ENCODE assay signal across 23 cellular contexts in the genomic region with DNA sequence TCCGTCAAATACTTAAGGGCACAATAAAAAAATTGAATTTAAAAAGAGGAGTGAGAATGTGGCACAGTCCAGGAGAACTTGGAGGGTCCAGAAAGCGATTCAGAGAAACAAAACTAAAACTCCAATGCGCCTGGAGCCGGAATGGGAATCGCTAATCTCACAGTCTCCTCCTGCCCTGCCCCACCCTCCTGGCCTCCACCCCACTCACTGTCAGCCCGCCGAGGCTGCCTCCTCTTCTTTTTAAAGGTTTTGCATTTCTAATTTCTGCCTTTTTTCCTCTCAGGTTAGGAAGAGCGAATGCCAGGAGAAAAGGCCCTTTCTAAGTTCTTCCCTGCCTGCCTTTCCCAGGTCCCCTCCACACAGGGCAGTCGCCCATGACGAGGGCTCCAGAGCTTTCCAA.
DNase-seq lines count a peak whose midpoint lies in the region; ATAC-seq, FAIRE-seq and TF ChIP-seq lines count a peak whose summit lies in the region.
"Had no signal": no experiment of that assay in that cellular context is flagged by ENCODE, and none has a peak within 500 bp of the region (broad histone marks: within the 10 kb centered on the region; RNA-seq: fewer than 3 reads in every experiment).

No MANE protein-coding gene starts in this region.

- no peaks in the 10 kb centered on the region for H4K20me1 ChIP-seq in K562 (replicated peaks; ENCODE audit: control insufficient read depth, insufficient read depth, low read length)
- H4K20me1 ChIP-seq: BLaER1 had no signal

- intact Hi-C loops in K562 (cut with micrococcal nuclease), result no loop called here

- ATAC-seq in K562 (peak; percentile 45; the same call in 2 of the 3 replicates), HG02970 (IDR thresholded peaks at IDR 0.05; ENCODE audit: low FRiP score, unreplicated experiment) (no peak), GM19328 (IDR thresholded peaks at IDR 0.05; ENCODE audit: unreplicated experiment) (no peak)
- ATAC-seq: CD8-positive, alpha-beta T cell; HCT116 had no signal

- H3K27me3 Mint-ChIP-seq in osteocyte (ENCODE audit: unreplicated experiment), result no peaks in the 10 kb centered on the region

- 2% methylated on average over 10 of the region's 10 CpGs for WGBS in K562 (ENCODE audit: insufficient coverage, low coverage, missing lambda C conversion rate)

- no peak for TF ChIP-seq RAD21 in K562 (CRISPR knock-in tag; conservative IDR thresholded peaks at IDR 0.05 in 1 of 2, IDR thresholded peaks at IDR 0.05 in 1 of 2)

- CTCF ChIA-PET in K562 (lab: Yijun Ruan, JAX; ENCODE audit: low intra/inter-chr PET ratio), result no interaction called here

- DNase-seq in G401 (ENCODE audit: low spot score), result peak; percentile 60
- DNase-seq in K562 (ENCODE audit: extremely low read depth in 1 of 4, low spot score in 3 of 4), result no peak
- DNase-seq in islet precursor cell, result peak; percentile 19
- peak; percentile 15 for DNase-seq in osteocyte (ENCODE audit: extremely low spot score, unreplicated experiment)
- no peak for DNase-seq in KG1 (lab: John Stamatoyannopoulos, UW)
- DNase-seq: Caco-2; CD4-positive, CD25-positive, alpha-beta regulatory T cell; CD8-positive, alpha-beta T cell; DMS153; DND-41; GF-D8; H9 had no signal

- BruUV-seq in K562 (replicated peaks; lab: Mats Ljungman, UMichigan), result no TSS peak

- TF ChIP-seq POLR2A in K562 (conservative IDR thresholded peaks at IDR 0.05), result no peak

- H3K4me1 Mint-ChIP-seq in osteocyte (ENCODE audit: unreplicated experiment), result no peaks in the 10 kb centered on the region
- H3K4me1 Mint-ChIP-seq: B cell; CD4-positive, CD25-positive, alpha-beta regulatory T cell had no signal

- no peak overlapping the region for H3K9ac ChIP-seq in K562 (ENCODE audit: insufficient read depth in 1 of 2, low read depth in 2 of 2, low read length in 2 of 2)
- H3K9ac ChIP-seq: BLaER1 had no signal

- no peak overlapping the region for H3K27ac ChIP-seq in K562 (ENCODE audit: extremely low read depth, low read depth, low read length)
- H3K27ac ChIP-seq: 22Rv1, BLaER1, C4-2B had no signal

- FAIRE-seq in K562 (lab: Jason Lieb, UNC), result no peak
- FAIRE-seq: A204.1, GM12891, GM18507, H1 had no signal

- H3K4me3 Mint-ChIP-seq in osteocyte (ENCODE audit: unreplicated experiment), result no peak overlapping the region
- H3K4me3 Mint-ChIP-seq: B cell; CD4-positive, CD25-positive, alpha-beta regulatory T cell; CD8-positive, alpha-beta T cell; H9 had no signal

- H2AFZ ChIP-seq in K562 (ENCODE audit: low read depth, low read length), result no peak overlapping the region

- H3K79me2 ChIP-seq in K562 (ENCODE audit: control insufficient read depth, insufficient read depth, low read length), result no peaks in the 10 kb centered on the region

- H3K9me1 ChIP-seq in K562 (ENCODE audit: control insufficient read depth, insufficient read depth, low read length), result no peaks in the 10 kb centered on the region

- no peak for TF ChIP-seq EP300 in K562 (IDR thresholded peaks at IDR 0.05; ENCODE audit: low read length)

- H3K4me2 ChIP-seq in K562 (ENCODE audit: insufficient read depth, low read length), result no peak overlapping the region
- H3K4me2 ChIP-seq: BLaER1 had no signal

- TF ChIP-seq CTCF in K562 (IDR thresholded peaks at IDR 0.05 in 2 of 3, conservative IDR thresholded peaks at IDR 0.05 in 1 of 3; ENCODE audit: insufficient read depth in 2 of 3, low read depth in 1 of 3, low read length in 3 of 3) (no peak), osteocyte (IDR thresholded peaks at IDR 0.05) (no peak)

- peaks cover 34 to 58% of the 10 kb centered on the region in 2 experiments for H3K27me3 ChIP-seq in K562 (ENCODE audit: control insufficient read depth in 2 of 2, insufficient read depth in 2 of 2, low read length in 2 of 2)
- H3K27me3 ChIP-seq: BLaER1 had no signal

- H3K4me3 ChIP-seq in K562, result no peak overlapping the region
- H3K4me3 ChIP-seq: BLaER1 had no signal

- in situ Hi-C loops in G401 (cut with HindIII; ENCODE audit: low sequenced_read_pairs), result no loop called here
- in situ Hi-C loops in K562 (cut with MboI), result no loop called here

- no peaks in the 10 kb centered on the region for H3K36me3 ChIP-seq in K562 (ENCODE audit: control insufficient read depth, insufficient read depth, low read length)
- H3K36me3 ChIP-seq: BLaER1 had no signal

- POLR2A ChIA-PET in K562 (lab: Yijun Ruan, JAX), result no interaction called here

- peaks cover 12% of the 10 kb centered on the region for H3K9me3 Mint-ChIP-seq in osteocyte (ENCODE audit: unreplicated experiment)

- H3K36me3 Mint-ChIP-seq in osteocyte (ENCODE audit: unreplicated experiment), result no peaks in the 10 kb centered on the region
- H3K36me3 Mint-ChIP-seq: CD4-positive, CD25-positive, alpha-beta regulatory T cell; CD8-positive, alpha-beta T cell had no signal

- no peaks in the 10 kb centered on the region for H3K9me3 ChIP-seq in K562 (replicated peaks; ENCODE audit: control insufficient read depth, insufficient read depth, low read depth, low read length)
- H3K9me3 ChIP-seq: BLaER1, Caco-2 had no signal

- peaks cover 0 to 2% of the 10 kb centered on the region in 2 experiments; a peak in 1 of 5 replicates for H3K4me1 ChIP-seq in K562 (replicated peaks in 1 of 2; ENCODE audit: control insufficient read depth in 2 of 2, insufficient read depth in 2 of 2, low read length in 2 of 2)
- H3K4me1 ChIP-seq: BLaER1, Caco-2 had no signal

- no peak overlapping the region for H3K27ac Mint-ChIP-seq in osteocyte (ENCODE audit: unreplicated experiment)
- H3K27ac Mint-ChIP-seq: B cell; CD8-positive, alpha-beta T cell had no signal

TF ChIP-seq in K562, 482 proteins besides CTCF, POLR2A, EP300 and RAD21 (continues in another document):
- TF ChIP-seq MXI1 (IDR thresholded peaks at IDR 0.05; ENCODE audit: low read depth, low read length) (no peak), ZNF707 (CRISPR knock-in tag; conservative IDR thresholded peaks at IDR 0.05) (no peak), WHSC1 (IDR thresholded peaks at IDR 0.05; ENCODE audit: low read length) (no peak), KLF10 (CRISPR knock-in tag; IDR thresholded peaks at IDR 0.05) (no peak), SMAD1 (IDR thresholded peaks at IDR 0.05; ENCODE audit: low read depth, low read length, partially characterized antibody) (no peak), BRF1 (IDR thresholded peaks at IDR 0.05; ENCODE audit: borderline replicate concordance, extremely low read depth, insufficient read length) (no peak), CREB3L1 (IDR thresholded peaks at IDR 0.05; ENCODE audit: borderline replicate concordance, low read depth) (no peak), NEUROD1 (IDR thresholded peaks at IDR 0.05; ENCODE audit: borderline replicate concordance, low read depth, low read length, partially characterized antibody) (no peak), ZNF280B (CRISPR knock-in tag; IDR thresholded peaks at IDR 0.05) (no peak), HEY1 (CRISPR knock-in tag; IDR thresholded peaks at IDR 0.05; ENCODE audit: borderline replicate concordance) (no peak), SMARCC2 (IDR thresholded peaks at IDR 0.05; ENCODE audit: low read depth) (no peak), ARHGAP35 (IDR thresholded peaks at IDR 0.05; ENCODE audit: partially characterized antibody) (no peak), ILF3 (IDR thresholded peaks at IDR 0.05; ENCODE audit: borderline replicate concordance) (no peak)
- TF ChIP-seq, protein P1, sequence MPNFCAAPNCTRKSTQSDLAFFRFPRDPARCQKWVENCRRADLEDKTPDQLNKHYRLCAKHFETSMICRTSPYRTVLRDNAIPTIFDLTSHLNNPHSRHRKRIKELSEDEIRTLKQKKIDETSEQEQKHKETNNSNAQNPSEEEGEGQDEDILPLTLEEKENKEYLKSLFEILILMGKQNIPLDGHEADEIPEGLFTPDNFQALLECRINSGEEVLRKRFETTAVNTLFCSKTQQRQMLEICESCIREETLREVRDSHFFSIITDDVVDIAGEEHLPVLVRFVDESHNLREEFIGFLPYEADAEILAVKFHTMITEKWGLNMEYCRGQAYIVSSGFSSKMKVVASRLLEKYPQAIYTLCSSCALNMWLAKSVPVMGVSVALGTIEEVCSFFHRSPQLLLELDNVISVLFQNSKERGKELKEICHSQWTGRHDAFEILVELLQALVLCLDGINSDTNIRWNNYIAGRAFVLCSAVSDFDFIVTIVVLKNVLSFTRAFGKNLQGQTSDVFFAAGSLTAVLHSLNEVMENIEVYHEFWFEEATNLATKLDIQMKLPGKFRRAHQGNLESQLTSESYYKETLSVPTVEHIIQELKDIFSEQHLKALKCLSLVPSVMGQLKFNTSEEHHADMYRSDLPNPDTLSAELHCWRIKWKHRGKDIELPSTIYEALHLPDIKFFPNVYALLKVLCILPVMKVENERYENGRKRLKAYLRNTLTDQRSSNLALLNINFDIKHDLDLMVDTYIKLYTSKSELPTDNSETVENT (CRISPR knock-in tag; IDR thresholded peaks at IDR 0.05), result no peak

Comparison
In these comparisons a context has a peak if more than half of its experiments do, and no peak if none do; other contexts are left out.
1. DNase-seq: peak in G401 (single experiment), islet precursor cell (single experiment) and osteocyte (single experiment); none in K562 (0 of 4) and KG1 (single experiment).